1 cellular context compared by ENCODE assay signal in genomic region chr6:43477235-43478007, GRCh38.
A peak's percentile ranks its signal among the peaks of the same experiment; 100 is the strongest.
TF ChIP-seq lines count a peak whose summit lies in the region.

Gene TJAP1, plus strand, starts transcription at chr6:43477570. Its CDS starts 21,432 bp downstream, at chr6:43499002.

TF ChIP-seq in H1, 55 proteins besides CTCF, POLR2A, EP300 and RAD21 (continued from another document):
- no peak for TF ChIP-seq NRF1 (IDR thresholded peaks at IDR 0.05; ENCODE audit: low read depth, low read length)
- TF ChIP-seq SP1 (IDR thresholded peaks at IDR 0.05; ENCODE audit: low read depth, low read length): no peak
- no peak for TF ChIP-seq JUND (IDR thresholded peaks at IDR 0.05; ENCODE audit: low read length)
- 0 out of 2 replicates have a peak, but pooled peaks have one; percentile 59 for TF ChIP-seq RBBP5 (IDR thresholded peaks at IDR 0.05; ENCODE audit: borderline replicate concordance, low read depth, low read length)
- TF ChIP-seq JUN (IDR thresholded peaks at IDR 0.05; ENCODE audit: low read depth, low read length): no peak
- TF ChIP-seq RNF2 (IDR thresholded peaks at IDR 0.05; ENCODE audit: borderline replicate concordance, low read depth, low read length, missing control alignments, poor library complexity, severe bottlenecking): no peak
- no peak for TF ChIP-seq SUZ12 (IDR thresholded peaks at IDR 0.05; ENCODE audit: low read length)
- no peak for TF ChIP-seq MAFK (IDR thresholded peaks at IDR 0.05; ENCODE audit: low read depth, low read length)
- TF ChIP-seq TAF1 (IDR thresholded peaks at IDR 0.05; ENCODE audit: low read depth, low read length): peak; percentile 96
- peak; percentile 73 for TF ChIP-seq ASH2L (IDR thresholded peaks at IDR 0.05; ENCODE audit: low read length)
- TF ChIP-seq ATF2 (IDR thresholded peaks at IDR 0.05; ENCODE audit: low read length): peak; percentile 62; the same call in 1 of the 2 replicates
- TF ChIP-seq MAX (IDR thresholded peaks at IDR 0.05): peak; percentile 44; the same call in 1 of the 2 replicates
- TF ChIP-seq CBX5 (IDR thresholded peaks at IDR 0.05; ENCODE audit: low read depth, low read length): no peak
- TF ChIP-seq YY1 (IDR thresholded peaks at IDR 0.05; ENCODE audit: low read depth, low read length): peak; percentile 96
- no peak for TF ChIP-seq CHD7 (IDR thresholded peaks at IDR 0.05; ENCODE audit: insufficient replicate concordance, low read length)
- TF ChIP-seq SIN3A (conservative IDR thresholded peaks at IDR 0.05 in 1 of 2, IDR thresholded peaks at IDR 0.05 in 1 of 2; ENCODE audit: low read depth in 1 of 2, low read length in 2 of 2): peak in 1 of 2 experiments; percentile 60; a peak in 2 of 4 replicates
- no peak for TF ChIP-seq EZH2 (IDR thresholded peaks at IDR 0.05; ENCODE audit: low read depth, low read length, severe bottlenecking)
- TF ChIP-seq CTBP2 (IDR thresholded peaks at IDR 0.05; ENCODE audit: borderline replicate concordance, insufficient read depth, insufficient read length, low read length): no peak
- no peak for TF ChIP-seq ATF3 (IDR thresholded peaks at IDR 0.05; ENCODE audit: insufficient read depth, low read depth, low read length)
- TF ChIP-seq TAF7 (optimal IDR thresholded peaks at IDR 0.05; ENCODE audit: borderline replicate concordance, low read depth, low read length): peak; percentile 92
- TF ChIP-seq CHD1 (IDR thresholded peaks at IDR 0.05; ENCODE audit: low read depth, low read length): no peak
- TF ChIP-seq BACH1 (IDR thresholded peaks at IDR 0.05; ENCODE audit: low read length): peak; percentile 46; the same call in 1 of the 2 replicates
- TF ChIP-seq RXRA (IDR thresholded peaks at IDR 0.05; ENCODE audit: insufficient read depth, low read depth, low read length): no peak
- TF ChIP-seq TBP (IDR thresholded peaks at IDR 0.05; ENCODE audit: low read depth, low read length): peak; percentile 88
- TF ChIP-seq BRCA1 (IDR thresholded peaks at IDR 0.05; ENCODE audit: low read depth, low read length): no peak
- TF ChIP-seq CHD2 (IDR thresholded peaks at IDR 0.05; ENCODE audit: low read length): peak; percentile 36; the same call in 1 of the 2 replicates
- TF ChIP-seq PHF8 (conservative IDR thresholded peaks at IDR 0.05; ENCODE audit: low read depth, low read length): peak; percentile 98
- no peak for TF ChIP-seq SAP30 (IDR thresholded peaks at IDR 0.05; ENCODE audit: insufficient read depth, insufficient replicate concordance, low read length)
- TF ChIP-seq KDM4A (IDR thresholded peaks at IDR 0.05; ENCODE audit: low read depth, low read length, severe bottlenecking): no peak
- no peak for TF ChIP-seq TCF12 (IDR thresholded peaks at IDR 0.05; ENCODE audit: low read depth, low read length)
- no peak for TF ChIP-seq SP2 (IDR thresholded peaks at IDR 0.05; ENCODE audit: low read length)
- TF ChIP-seq NANOG (IDR thresholded peaks at IDR 0.05; ENCODE audit: insufficient read depth, low read depth, low read length, poor library complexity, severe bottlenecking): no peak
- no peak for TF ChIP-seq FOSL1 (IDR thresholded peaks at IDR 0.05; ENCODE audit: insufficient read depth, low read depth, low read length)
- peak; percentile 85 for TF ChIP-seq CREB1 (IDR thresholded peaks at IDR 0.05)
- TF ChIP-seq POLR2AphosphoS5 (IDR thresholded peaks at IDR 0.05; ENCODE audit: low read depth, low read length): peak; percentile 96
- TF ChIP-seq SIRT6 (IDR thresholded peaks at IDR 0.05; ENCODE audit: low read length): no peak
